8 cellular contexts compared by ENCODE assay signal in genomic region chr1:32335951-32336867, GRCh38. TPM values are rescaled to one million over a fixed set of nuclear protein-coding genes. Genes with fewer than 3 reads are reported as not detected.
DNase-seq lines count a peak whose midpoint lies in the region; ATAC-seq and TF ChIP-seq lines count a peak whose summit lies in the region.

MARCKSL1 (minus strand) TSS chr1:32336233; CDS start chr1:32336033, 200 bp downstream.

- peak within 1 kb of the TSS; percentile 70 for H3K4me3 ChIP-seq in choroid plexus epithelial cell (ENCODE audit: low read depth, low read length)

- TF ChIP-seq CTCF in GM13977 (IDR thresholded peaks at IDR 0.05; ENCODE audit: extremely low read depth, insufficient read depth, missing control alignments) = no peak
- no peak for TF ChIP-seq CTCF in choroid plexus epithelial cell (conservative IDR thresholded peaks at IDR 0.05; ENCODE audit: low read depth, low read length)

- DNase-seq in GM13977 (ENCODE audit: low spot score) (peak; percentile 90), NCI-H2227 (lab: John Stamatoyannopoulos, UW; ENCODE audit: unreplicated experiment) (peak; percentile 91), choroid plexus epithelial cell (ENCODE audit: low read depth) (peak; percentile 55), left lobe of liver (ENCODE audit: low spot score) (peak; percentile 79)
- DNase-seq in activated CD4-positive, alpha-beta T cell treated with anti-CD3 and anti-CD28 coated beads for 48 hours = peak; percentile 86
- DNase-seq in stimulated activated CD4-positive, alpha-beta T cell treated with anti-CD3 and anti-CD28 coated beads, Interleukin-2, amount 100 ng/mL, for 24 hours = peak; percentile 84 to 88

- ATAC-seq in HG02973 (IDR thresholded peaks at IDR 0.05; ENCODE audit: unreplicated experiment) (peak; percentile 38), left lobe of liver (peak; percentile 76), HG03378 (IDR thresholded peaks at IDR 0.05; ENCODE audit: unreplicated experiment) (no peak)

- in situ Hi-C loops in GM13977 (cut with MboI; ENCODE audit: low pct_unique_long_range_greater_than_20kb, low sequenced_read_pairs, unreplicated experiment) = no loop called here

RNA-seq across cellular contexts. Expression of gene MARCKSL1, which starts in this region (rescaled TPM):
- total RNA-seq in left lobe of liver = 13.6 TPM
